8 cellular contexts compared by ENCODE assay signal in the genomic region with DNA sequence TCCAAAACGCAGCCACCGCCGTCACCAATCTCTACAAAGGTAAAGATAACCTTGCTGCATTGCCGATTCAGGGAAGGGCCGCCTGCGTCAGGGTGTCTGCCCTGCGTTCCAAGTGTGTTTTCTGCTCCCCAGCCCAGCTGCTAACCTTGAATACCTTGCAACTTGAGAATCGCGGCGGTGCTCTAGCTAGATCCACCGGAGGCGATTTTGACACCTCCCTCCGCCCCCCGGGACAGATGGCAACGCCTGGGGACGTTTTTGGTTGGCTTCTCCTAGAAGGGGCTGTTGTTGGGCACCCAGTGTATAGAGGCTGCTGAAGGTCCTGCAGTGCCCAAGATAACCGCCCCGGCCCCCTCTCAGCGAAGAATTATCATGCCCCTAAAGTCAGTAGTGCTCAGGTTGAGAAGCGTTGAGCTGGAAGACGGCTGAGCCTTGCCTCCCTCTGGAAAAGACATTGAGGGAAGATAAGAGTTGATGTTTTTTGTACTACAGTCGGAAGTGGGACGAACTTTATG. TPM values are rescaled to one million over a fixed set of nuclear protein-coding genes. Genes with fewer than 3 reads are reported as not detected.
A peak's percentile ranks its signal among the peaks of the same experiment; 100 is the strongest.
DNase-seq lines count a peak whose midpoint lies in the region; TF ChIP-seq lines count a peak whose summit lies in the region.

No MANE protein-coding gene starts in this region.

- H3K36me3 ChIP-seq in CD4-positive, alpha-beta memory T cell (ENCODE audit: insufficient read depth, low read length), result peaks cover 18% of the 10 kb centered on the region
- peaks cover 0 to 16% (median 2%) of the 10 kb centered on the region in 4 donors for H3K36me3 ChIP-seq in sigmoid colon

- no peaks in the 10 kb centered on the region for H3K27me3 ChIP-seq in CD4-positive, alpha-beta memory T cell (ENCODE audit: insufficient read depth, low read length)
- no peaks in the 10 kb centered on the region for H3K27me3 ChIP-seq in sigmoid colon

- POLR2A ChIA-PET in CD4-positive, alpha-beta memory T cell (lab: Charles Lee; ENCODE audit: partially characterized antibody), result interaction anchor here (1.0 to 4.7 kb wide), 12 partner anchors 9 to 472 kb away, joined by 3 to 76 read pairs (median 12); a partner anchor contains a TSS

- H3K4me1 ChIP-seq in CD4-positive, alpha-beta memory T cell (ENCODE audit: insufficient read depth, low read length), result peaks cover 61% of the 10 kb centered on the region
- peaks cover 0 to 65% (median 60%) of the 10 kb centered on the region in 4 donors for H3K4me1 ChIP-seq in sigmoid colon

- H3K27ac Mint-ChIP-seq in CD4-positive, alpha-beta memory T cell, result peak overlapping the region; percentile 96 to 99 (median 99)
- H3K27ac Mint-ChIP-seq in activated T-helper 2 cell treated with anti-CD3 and anti-CD28 coated beads, Interferon-gamma antibody, Interleukin-2, Interleukin-4, amounts not matched to agents 10 μg/mL and 5 μg/mL and 100 μg/mL, durations not matched to agents 14 hours and 24 hours and 36 hours, result peak overlapping the region; percentile 95
- H3K27ac Mint-ChIP-seq in glutamatergic neuron (ENCODE audit: unreplicated experiment), result peak overlapping the region; percentile 98

- H3K4me1 Mint-ChIP-seq in CD4-positive, alpha-beta memory T cell, result peaks cover 39 to 68% (median 47%) of the 10 kb centered on the region in 4 donors
- peaks cover 35% of the 10 kb centered on the region for H3K4me1 Mint-ChIP-seq in activated T-helper 2 cell treated with anti-CD3 and anti-CD28 coated beads, Interferon-gamma antibody, Interleukin-2, Interleukin-4, amounts not matched to agents 10 μg/mL and 5 μg/mL and 100 μg/mL, durations not matched to agents 14 hours and 24 hours and 36 hours (ENCODE audit: low read depth)
- peaks cover 21% of the 10 kb centered on the region for H3K4me1 Mint-ChIP-seq in glutamatergic neuron (ENCODE audit: low read depth, unreplicated experiment)

- CTCF ChIA-PET in CD4-positive, alpha-beta memory T cell (lab: Charles Lee; ENCODE audit: partially characterized antibody), result interaction anchor here (3.4 kb wide), 1 partner anchor 9 kb away, joined by 11 read pairs; no protein-coding TSS in a partner anchor

- H3K9me3 Mint-ChIP-seq in CD4-positive, alpha-beta memory T cell, result peaks cover 0 to 6% (median 0%) of the 10 kb centered on the region in 8 donors
- no peaks in the 10 kb centered on the region for H3K9me3 Mint-ChIP-seq in activated T-helper 2 cell treated with anti-CD3 and anti-CD28 coated beads, Interferon-gamma antibody, Interleukin-2, Interleukin-4, amounts not matched to agents 10 μg/mL and 5 μg/mL and 100 μg/mL, durations not matched to agents 14 hours and 24 hours and 36 hours
- peaks cover 17% of the 10 kb centered on the region for H3K9me3 Mint-ChIP-seq in glutamatergic neuron (ENCODE audit: unreplicated experiment)

- H3K4me3 Mint-ChIP-seq in CD4-positive, alpha-beta memory T cell, result peak overlapping the region; percentile 96 to 100 (median 99)
- H3K4me3 Mint-ChIP-seq in activated T-helper 2 cell treated with anti-CD3 and anti-CD28 coated beads, Interferon-gamma antibody, Interleukin-2, Interleukin-4, amounts not matched to agents 10 μg/mL and 5 μg/mL and 100 μg/mL, durations not matched to agents 14 hours and 24 hours and 36 hours (ENCODE audit: low read depth), result peak overlapping the region; percentile 98
- H3K4me3 Mint-ChIP-seq in glutamatergic neuron (ENCODE audit: unreplicated experiment), result peak overlapping the region; percentile 91

- peaks cover 32 to 46% of the 10 kb centered on the region in 2 donors for H3K36me3 Mint-ChIP-seq in CD4-positive, alpha-beta memory T cell
- peaks cover 49% of the 10 kb centered on the region for H3K36me3 Mint-ChIP-seq in activated T-helper 2 cell treated with anti-CD3 and anti-CD28 coated beads, Interferon-gamma antibody, Interleukin-2, Interleukin-4, amounts not matched to agents 10 μg/mL and 5 μg/mL and 100 μg/mL, durations not matched to agents 14 hours and 24 hours and 36 hours (ENCODE audit: low read depth)
- peaks cover 9% of the 10 kb centered on the region for H3K36me3 Mint-ChIP-seq in glutamatergic neuron (ENCODE audit: unreplicated experiment)

- TF ChIP-seq POLR2A in sigmoid colon (IDR thresholded peaks at IDR 0.05), result no peak

- H3K27me3 Mint-ChIP-seq in CD4-positive, alpha-beta memory T cell, result no peaks in the 10 kb centered on the region
- no peaks in the 10 kb centered on the region for H3K27me3 Mint-ChIP-seq in activated T-helper 2 cell treated with anti-CD3 and anti-CD28 coated beads, Interferon-gamma antibody, Interleukin-2, Interleukin-4, amounts not matched to agents 10 μg/mL and 5 μg/mL and 100 μg/mL, durations not matched to agents 14 hours and 24 hours and 36 hours (ENCODE audit: low read depth)
- peaks cover 16% of the 10 kb centered on the region for H3K27me3 Mint-ChIP-seq in glutamatergic neuron (ENCODE audit: unreplicated experiment)

- H3K27ac ChIP-seq in CD4-positive, alpha-beta memory T cell (ENCODE audit: low read depth, low read length), result peak overlapping the region; percentile 93
- H3K27ac ChIP-seq in sigmoid colon, result peak overlapping the region; percentile 97 to 99 (median 99)

- intact Hi-C loops in CD4-positive, alpha-beta memory T cell (cut with micrococcal nuclease), result loop anchor here (5.0 to 10.0 kb wide), 3 partner anchors 34 to 1849 kb away; a partner anchor contains a TSS
- intact Hi-C loops in activated T-helper 2 cell treated with anti-CD3 and anti-CD28 coated beads, Interferon-gamma antibody, Interleukin-2, Interleukin-4, amounts not matched to agents 10 μg/mL and 5 μg/mL and 100 μg/mL, durations not matched to agents 14 hours and 24 hours and 36 hours (cut with micrococcal nuclease), result loop anchor here (2.0 to 5.0 kb wide), 3 partner anchors 34 to 296 kb away; a partner anchor contains a TSS
- intact Hi-C loops in sigmoid colon (cut with DNase I) (loop anchor here (5.0 to 10.0 kb wide), 3 partner anchors 46 to 1652 kb away; a partner anchor contains a TSS), posterior vena cava (cut with DNase I) (loop anchor here in 1 of 2 donors (10.0 kb wide), 1 partner anchor 128 kb away; a partner anchor contains a TSS)

- TF ChIP-seq EP300 in sigmoid colon (IDR thresholded peaks at IDR 0.05), result no peak

- H3K9me3 ChIP-seq in CD4-positive, alpha-beta memory T cell (ENCODE audit: control insufficient read depth in 1 of 2, low read length in 2 of 2), result no peaks in the 10 kb centered on the region
- no peaks in the 10 kb centered on the region for H3K9me3 ChIP-seq in sigmoid colon

- peak in 1 of 5 donors; percentile 52 for DNase-seq in CD4-positive, alpha-beta memory T cell
- peak; percentile 19 for DNase-seq in NCI-H1105 treated with DMSO at 0.1 percent for 48 hours (lab: John Stamatoyannopoulos, UW)
- no peak for DNase-seq in activated T-helper 2 cell treated with anti-CD3 and anti-CD28 coated beads, Interferon-gamma antibody, Interleukin-2, Interleukin-4, amounts not matched to agents 10 μg/mL and 5 μg/mL and 100 μg/mL, durations not matched to agents 14 hours and 24 hours and 36 hours (ENCODE audit: low spot score)
- DNase-seq in glutamatergic neuron, result peak; percentile 61
- DNase-seq in sigmoid colon, result peak; percentile 70
- no peak for DNase-seq in SHP77 treated with DMSO at 0.1 percent for 48 hours (lab: John Stamatoyannopoulos, UW)
- DNase-seq in AML-193 (lab: John Stamatoyannopoulos, UW), result no peak
- DNase-seq in posterior vena cava (ENCODE audit: low spot score), result no peak

- 0 to 3% methylated on average over 23 of the region's 23 CpGs for WGBS in sigmoid colon, 2 donors

- H3K4me3 ChIP-seq in CD4-positive, alpha-beta memory T cell (ENCODE audit: low read length in 2 of 2), result peak overlapping the region; percentile 69 to 98
- peak overlapping the region; percentile 70 to 90 (median 85) for H3K4me3 ChIP-seq in sigmoid colon

- TF ChIP-seq CTCF in glutamatergic neuron (IDR thresholded peaks at IDR 0.05; ENCODE audit: partially characterized antibody, unreplicated experiment), result no peak
- TF ChIP-seq CTCF in sigmoid colon (IDR thresholded peaks at IDR 0.05), result no peak

RNA-seq across cellular contexts. Expression of a gene that starts 1.6 kb away (rescaled TPM):
- total RNA-seq in CD4-positive, alpha-beta memory T cell, result 10 to 100 TPM; 89.6 to 90.5 TPM
- polyA plus RNA-seq in CD4-positive, alpha-beta memory T cell, result 10 to 100 TPM in 1 of 2 donors, 1 to 10 TPM in 1; 7.2 to 21.1 TPM
- total RNA-seq in activated T-helper 2 cell treated with anti-CD3 and anti-CD28 coated beads, Interferon-gamma antibody, Interleukin-2, Interleukin-4, amounts not matched to agents 10 μg/mL and 5 μg/mL and 100 μg/mL, durations not matched to agents 14 hours and 24 hours and 36 hours, result 54.5 and 54.9 TPM in 2 replicates
- total RNA-seq in glutamatergic neuron (ENCODE audit: unreplicated experiment) (143 TPM), sigmoid colon (10 to 100 TPM; 43.8 to 47.6 (median 46.2) TPM), posterior vena cava (10 to 100 TPM; 63.9 to 65.7 TPM)
- 10 to 100 TPM; 12.6 to 23.1 (median 19.7) TPM for polyA plus RNA-seq in sigmoid colon

Comparison
In these comparisons a context has a peak if more than half of its experiments do, and no peak if none do; other contexts are left out.
1. DNase-seq: peak in NCI-H1105 treated with DMSO at 0.1 percent for 48 hours (single experiment), glutamatergic neuron (single experiment) and sigmoid colon (single experiment); none in activated T-helper 2 cell treated with anti-CD3 and anti-CD28 coated beads, Interferon-gamma antibody, Interleukin-2, Interleukin-4, amounts not matched to agents 10 μg/mL and 5 μg/mL and 100 μg/mL, durations not matched to agents 14 hours and 24 hours and 36 hours (single experiment), SHP77 treated with DMSO at 0.1 percent for 48 hours (single experiment), AML-193 (0 of 2) and posterior vena cava (single experiment).
2. Peak in every context shown above with its lines, with median percentiles within 50 percentile points of each other: H3K27ac Mint-ChIP-seq and H3K4me3 Mint-ChIP-seq.